In the genomic region with DNA sequence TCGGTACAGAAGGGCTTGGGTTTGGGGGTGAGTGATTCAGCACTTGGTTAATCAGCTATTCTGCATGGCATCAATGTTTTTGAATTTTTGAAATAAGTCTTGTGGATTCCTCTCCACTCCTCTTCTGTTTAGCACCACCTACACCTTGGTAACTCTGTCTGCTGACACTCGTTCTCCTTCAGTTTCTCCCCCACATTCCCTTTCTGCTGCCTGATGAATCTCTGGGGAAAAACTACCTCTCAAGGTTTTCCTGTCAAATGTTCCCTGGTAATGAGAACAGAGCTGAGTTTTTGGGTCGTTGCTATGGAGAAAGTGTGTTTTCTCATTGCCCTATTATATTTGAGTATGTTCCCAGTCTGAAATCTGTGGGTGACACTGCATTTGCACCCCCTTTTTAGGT, we compare ENCODE assay signal across 16 cellular contexts.
"Had no signal": no experiment of that assay in that cellular context is flagged by ENCODE, and none has a peak within 500 bp of the region (broad histone marks: within the 10 kb centered on the region; RNA-seq: fewer than 3 reads in every experiment).

No MANE protein-coding gene starts in this region.

- H3K4me3 ChIP-seq: coronary artery, heart right ventricle, left ventricle myocardium inferior, lower lobe of right lung, ovary, smooth muscle cell, thoracic aorta, transverse colon had no signal

- H3K27ac ChIP-seq: coronary artery, heart right ventricle, left ventricle myocardium inferior, lower lobe of right lung, ovary, thoracic aorta, transverse colon had no signal

- H3K27ac Mint-ChIP-seq: memory B cell; naive thymus-derived CD4-positive, alpha-beta T cell; stimulated activated naive CD8-positive, alpha-beta T cell treated with anti-CD3 and anti-CD28 coated beads, Interleukin-15, Interleukin-2, amounts not matched to agents 100 ng/mL and 50 ng/mL, for 24 hours had no signal

- H3K27me3 Mint-ChIP-seq: stimulated activated naive CD8-positive, alpha-beta T cell treated with anti-CD3 and anti-CD28 coated beads, Interleukin-15, Interleukin-2, amounts not matched to agents 100 ng/mL and 50 ng/mL, for 24 hours had no signal

- H3K4me2 ChIP-seq: smooth muscle cell had no signal

- DNase-seq: effector CD8-positive, alpha-beta T cell; heart right ventricle; islet precursor cell; left ventricle myocardium inferior; lower lobe of right lung; naive thymus-derived CD4-positive, alpha-beta T cell; ovary; right cardiac atrium; stimulated activated CD4-positive, alpha-beta T cell treated with anti-CD3 and anti-CD28 coated beads, Interleukin-2, amount 100 ng/mL, for 48 hours; transverse colon had no signal

- H3K4me1 Mint-ChIP-seq: naive thymus-derived CD4-positive, alpha-beta T cell; neural crest cell had no signal

- ATAC-seq: heart right ventricle; lower lobe of right lung; naive thymus-derived CD4-positive, alpha-beta T cell; right cardiac atrium had no signal

- H3K36me3 ChIP-seq: heart right ventricle, left ventricle myocardium inferior, lower lobe of right lung, ovary, thoracic aorta, transverse colon had no signal

- H3K9me3 ChIP-seq: lower lobe of right lung, ovary, thoracic aorta, transverse colon had no signal

- H3K27me3 ChIP-seq: ovary, transverse colon had no signal

- H3K4me3 Mint-ChIP-seq: memory B cell; naive thymus-derived CD4-positive, alpha-beta T cell; neural crest cell; stimulated activated naive CD8-positive, alpha-beta T cell treated with anti-CD3 and anti-CD28 coated beads, Interleukin-15, Interleukin-2, amounts not matched to agents 100 ng/mL and 50 ng/mL, for 24 hours had no signal
